ENCODE assay signal across 2 cellular contexts in genomic region chr17:49407981-49408501, GRCh38.
TF ChIP-seq lines count a peak whose summit lies in the region.

No MANE protein-coding gene starts in this region.

TF ChIP-seq in HEK293T, 16 proteins besides CTCF, POLR2A, EP300 and RAD21 (continued from another document):
- TF ChIP-seq FOXM1 (IDR thresholded peaks at IDR 0.05; ENCODE audit: borderline replicate concordance) (no peak), SP1 (IDR thresholded peaks at IDR 0.05) (no peak), SUZ12 (IDR thresholded peaks at IDR 0.05) (no peak), ARNT (IDR thresholded peaks at IDR 0.05) (no peak)

TF ChIP-seq in K562, 482 proteins besides CTCF, POLR2A, EP300 and RAD21 (continues in another document):
- TF ChIP-seq, protein P1, sequence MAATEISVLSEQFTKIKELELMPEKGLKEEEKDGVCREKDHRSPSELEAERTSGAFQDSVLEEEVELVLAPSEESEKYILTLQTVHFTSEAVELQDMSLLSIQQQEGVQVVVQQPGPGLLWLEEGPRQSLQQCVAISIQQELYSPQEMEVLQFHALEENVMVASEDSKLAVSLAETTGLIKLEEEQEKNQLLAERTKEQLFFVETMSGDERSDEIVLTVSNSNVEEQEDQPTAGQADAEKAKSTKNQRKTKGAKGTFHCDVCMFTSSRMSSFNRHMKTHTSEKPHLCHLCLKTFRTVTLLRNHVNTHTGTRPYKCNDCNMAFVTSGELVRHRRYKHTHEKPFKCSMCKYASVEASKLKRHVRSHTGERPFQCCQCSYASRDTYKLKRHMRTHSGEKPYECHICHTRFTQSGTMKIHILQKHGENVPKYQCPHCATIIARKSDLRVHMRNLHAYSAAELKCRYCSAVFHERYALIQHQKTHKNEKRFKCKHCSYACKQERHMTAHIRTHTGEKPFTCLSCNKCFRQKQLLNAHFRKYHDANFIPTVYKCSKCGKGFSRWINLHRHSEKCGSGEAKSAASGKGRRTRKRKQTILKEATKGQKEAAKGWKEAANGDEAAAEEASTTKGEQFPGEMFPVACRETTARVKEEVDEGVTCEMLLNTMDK (IDR thresholded peaks at IDR 0.05; ENCODE audit: borderline replicate concordance, insufficient read depth, low read depth, low read length, poor library complexity, severe bottlenecking) = peak; percentile 36
- peak; percentile 20; the same call in 1 of the 2 replicates for TF ChIP-seq ZNF143 (CRISPR knock-in tag; IDR thresholded peaks at IDR 0.05)
- TF ChIP-seq PRDM10 (IDR thresholded peaks at IDR 0.05; ENCODE audit: partially characterized antibody) = peak; percentile 20
- TF ChIP-seq ZKSCAN8 (CRISPR knock-in tag; IDR thresholded peaks at IDR 0.05) = no peak
- TF ChIP-seq STAG1 (CRISPR knock-in tag; IDR thresholded peaks at IDR 0.05; ENCODE audit: borderline replicate concordance) = peak; percentile 73; the same call in 1 of the 2 replicates
- 0 out of 4 replicates have a peak, but pooled peaks of 1 of the 2 experiments have one; percentile 13 for TF ChIP-seq RCOR1 (IDR thresholded peaks at IDR 0.05; ENCODE audit: borderline replicate concordance in 1 of 2, low read depth in 2 of 2, low read length in 2 of 2)
- TF ChIP-seq MYC (IDR thresholded peaks at IDR 0.05; ENCODE audit: low read depth, low read length) = no peak
- TF ChIP-seq MYC (CRISPR knock-in tag; IDR thresholded peaks at IDR 0.05; ENCODE audit: borderline replicate concordance, low read depth) = no peak
- TF ChIP-seq MAZ (CRISPR knock-in tag; conservative IDR thresholded peaks at IDR 0.05 in 1 of 2, IDR thresholded peaks at IDR 0.05 in 1 of 2) = peak in 1 of 2 experiments; percentile 46; a peak in 1 of 4 replicates
- TF ChIP-seq NCOA1 (IDR thresholded peaks at IDR 0.05; ENCODE audit: low read depth) = no peak
- no peak for TF ChIP-seq CREB3 (tag; conservative IDR thresholded peaks at IDR 0.05; ENCODE audit: low read depth)
- no peak for TF ChIP-seq HBP1 (CRISPR knock-in tag; IDR thresholded peaks at IDR 0.05)
- TF ChIP-seq TBP (optimal IDR thresholded peaks at IDR 0.05; ENCODE audit: low read depth, low read length) = no peak
- TF ChIP-seq, protein P2, sequence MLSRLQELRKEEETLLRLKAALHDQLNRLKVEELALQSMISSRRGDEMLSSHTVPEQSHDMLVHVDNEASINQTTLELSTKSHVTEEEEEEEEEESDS (CRISPR knock-in tag; IDR thresholded peaks at IDR 0.05) = no peak
- TF ChIP-seq, protein P3, sequence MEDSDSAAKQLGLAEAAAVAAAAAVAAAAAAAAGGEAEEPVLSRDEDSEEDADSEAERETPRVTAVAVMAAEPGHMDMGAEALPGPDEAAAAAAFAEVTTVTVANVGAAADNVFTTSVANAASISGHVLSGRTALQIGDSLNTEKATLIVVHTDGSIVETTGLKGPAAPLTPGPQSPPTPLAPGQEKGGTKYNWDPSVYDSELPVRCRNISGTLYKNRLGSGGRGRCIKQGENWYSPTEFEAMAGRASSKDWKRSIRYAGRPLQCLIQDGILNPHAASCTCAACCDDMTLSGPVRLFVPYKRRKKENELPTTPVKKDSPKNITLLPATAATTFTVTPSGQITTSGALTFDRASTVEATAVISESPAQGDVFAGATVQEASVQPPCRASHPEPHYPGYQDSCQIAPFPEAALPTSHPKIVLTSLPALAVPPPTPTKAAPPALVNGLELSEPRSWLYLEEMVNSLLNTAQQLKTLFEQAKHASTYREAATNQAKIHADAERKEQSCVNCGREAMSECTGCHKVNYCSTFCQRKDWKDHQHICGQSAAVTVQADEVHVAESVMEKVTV (CRISPR knock-in tag; IDR thresholded peaks at IDR 0.05) = peak; percentile 82
- TF ChIP-seq U2AF1 (optimal IDR thresholded peaks at IDR 0.05; ENCODE audit: low read depth, low read length) = no peak
- TF ChIP-seq BHLHE40 (IDR thresholded peaks at IDR 0.05; ENCODE audit: low read length) = peak; percentile 23; the same call in 1 of the 2 replicates
- no peak for TF ChIP-seq KDM2B (CRISPR knock-in tag; IDR thresholded peaks at IDR 0.05)
- peak; percentile 22; the same call in 1 of the 2 replicates for TF ChIP-seq CTBP1 (IDR thresholded peaks at IDR 0.05; ENCODE audit: borderline replicate concordance)
- peak; percentile 33; the same call in 1 of the 2 replicates for TF ChIP-seq ZNF263 (CRISPR knock-in tag; IDR thresholded peaks at IDR 0.05; ENCODE audit: borderline replicate concordance)
- no peak for TF ChIP-seq U2AF2 (optimal IDR thresholded peaks at IDR 0.05; ENCODE audit: low read depth, low read length)
- TF ChIP-seq RB1 (IDR thresholded peaks at IDR 0.05; ENCODE audit: low read depth) = peak; percentile 75
- 0 out of 2 replicates have a peak, but pooled peaks have one; percentile 13 for TF ChIP-seq JUND (IDR thresholded peaks at IDR 0.05; ENCODE audit: borderline replicate concordance, low read depth, low read length)
- TF ChIP-seq JUND (tag; IDR thresholded peaks at IDR 0.05; ENCODE audit: borderline replicate concordance, low read depth, low read length) = no peak
- 0 out of 2 replicates have a peak, but pooled peaks have one; percentile 34 for TF ChIP-seq MAX (CRISPR knock-in tag; IDR thresholded peaks at IDR 0.05)
- TF ChIP-seq, protein P4, sequence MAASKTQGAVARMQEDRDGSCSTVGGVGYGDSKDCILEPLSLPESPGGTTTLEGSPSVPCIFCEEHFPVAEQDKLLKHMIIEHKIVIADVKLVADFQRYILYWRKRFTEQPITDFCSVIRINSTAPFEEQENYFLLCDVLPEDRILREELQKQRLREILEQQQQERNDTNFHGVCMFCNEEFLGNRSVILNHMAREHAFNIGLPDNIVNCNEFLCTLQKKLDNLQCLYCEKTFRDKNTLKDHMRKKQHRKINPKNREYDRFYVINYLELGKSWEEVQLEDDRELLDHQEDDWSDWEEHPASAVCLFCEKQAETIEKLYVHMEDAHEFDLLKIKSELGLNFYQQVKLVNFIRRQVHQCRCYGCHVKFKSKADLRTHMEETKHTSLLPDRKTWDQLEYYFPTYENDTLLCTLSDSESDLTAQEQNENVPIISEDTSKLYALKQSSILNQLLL (CRISPR knock-in tag; IDR thresholded peaks at IDR 0.05; ENCODE audit: borderline replicate concordance) = no peak
- no peak for TF ChIP-seq SNIP1 (IDR thresholded peaks at IDR 0.05; ENCODE audit: low read depth)
- TF ChIP-seq SMARCA5 (IDR thresholded peaks at IDR 0.05) = no peak
- TF ChIP-seq ADNP (tag; IDR thresholded peaks at IDR 0.05) = no peak
- TF ChIP-seq, protein P5, sequence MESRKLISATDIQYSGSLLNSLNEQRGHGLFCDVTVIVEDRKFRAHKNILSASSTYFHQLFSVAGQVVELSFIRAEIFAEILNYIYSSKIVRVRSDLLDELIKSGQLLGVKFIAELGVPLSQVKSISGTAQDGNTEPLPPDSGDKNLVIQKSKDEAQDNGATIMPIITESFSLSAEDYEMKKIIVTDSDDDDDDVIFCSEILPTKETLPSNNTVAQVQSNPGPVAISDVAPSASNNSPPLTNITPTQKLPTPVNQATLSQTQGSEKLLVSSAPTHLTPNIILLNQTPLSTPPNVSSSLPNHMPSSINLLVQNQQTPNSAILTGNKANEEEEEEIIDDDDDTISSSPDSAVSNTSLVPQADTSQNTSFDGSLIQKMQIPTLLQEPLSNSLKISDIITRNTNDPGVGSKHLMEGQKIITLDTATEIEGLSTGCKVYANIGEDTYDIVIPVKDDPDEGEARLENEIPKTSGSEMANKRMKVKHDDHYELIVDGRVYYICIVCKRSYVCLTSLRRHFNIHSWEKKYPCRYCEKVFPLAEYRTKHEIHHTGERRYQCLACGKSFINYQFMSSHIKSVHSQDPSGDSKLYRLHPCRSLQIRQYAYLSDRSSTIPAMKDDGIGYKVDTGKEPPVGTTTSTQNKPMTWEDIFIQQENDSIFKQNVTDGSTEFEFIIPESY (CRISPR knock-in tag; IDR thresholded peaks at IDR 0.05) = 0 out of 2 replicates have a peak, but pooled peaks have one; percentile 73
- TF ChIP-seq YY1 (IDR thresholded peaks at IDR 0.05; ENCODE audit: borderline replicate concordance in 1 of 3, control insufficient read depth in 1 of 3, extremely low read depth in 1 of 3, insufficient read depth in 3 of 3, insufficient read length in 1 of 3, insufficient replicate concordance in 2 of 3, low read depth in 1 of 3, low read length in 2 of 3) = peak in 1 of 3 experiments; percentile 36
- no peak for TF ChIP-seq NFYB (IDR thresholded peaks at IDR 0.05; ENCODE audit: extremely low read depth, insufficient read length)
- 0 out of 4 replicates have a peak, but pooled peaks of 1 of the 2 experiments have one; percentile 25 for TF ChIP-seq FOXK2 (conservative IDR thresholded peaks at IDR 0.05 in 1 of 2, IDR thresholded peaks at IDR 0.05 in 1 of 2; ENCODE audit: low read depth in 2 of 2)
- peak; percentile 75; the same call in 1 of the 2 replicates for TF ChIP-seq TFAP4 (CRISPR knock-in tag; IDR thresholded peaks at IDR 0.05; ENCODE audit: borderline replicate concordance)
- no peak for TF ChIP-seq KLF6 (CRISPR knock-in tag; IDR thresholded peaks at IDR 0.05; ENCODE audit: borderline replicate concordance)
- no peak for TF ChIP-seq MLX (CRISPR knock-in tag; conservative IDR thresholded peaks at IDR 0.05)
